Comparison of ENCODE assay signal across 14 cellular contexts in the genomic region with DNA sequence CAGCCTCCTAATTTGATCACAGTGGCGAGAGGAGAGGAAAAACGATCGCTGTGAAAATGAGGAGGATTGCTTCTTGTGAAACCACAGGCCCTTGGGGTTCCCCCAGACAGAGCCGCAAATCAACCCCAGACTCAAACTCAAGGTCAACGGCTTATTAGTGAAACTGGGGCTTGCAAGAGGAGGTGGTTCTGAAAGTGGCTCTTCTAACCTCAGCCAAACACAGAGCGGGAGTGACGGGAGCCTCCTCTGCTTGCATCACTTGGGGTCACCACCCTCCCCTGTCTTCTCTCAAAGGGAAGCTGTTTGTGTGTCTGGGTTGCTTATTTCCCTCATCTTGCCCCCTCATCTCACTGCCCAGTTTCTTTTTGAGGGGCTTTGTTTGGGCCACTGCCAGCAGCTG.
A peak's percentile ranks its signal among the peaks of the same experiment; 100 is the strongest.
DNase-seq lines count a peak whose midpoint lies in the region; ATAC-seq lines count a peak whose summit lies in the region.
"Had no signal": no experiment of that assay in that cellular context is flagged by ENCODE, and none has a peak within 500 bp of the region (broad histone marks: within the 10 kb centered on the region; RNA-seq: fewer than 3 reads in every experiment).

No MANE protein-coding gene starts in this region.

- H3K27ac ChIP-seq in stomach smooth muscle (ENCODE audit: low read length): peak overlapping the region; percentile 86
- H3K27ac ChIP-seq: gastroesophageal sphincter, SJCRH30 had no signal

- peaks cover 50% of the 10 kb centered on the region for H3K27me3 Mint-ChIP-seq in T-helper 2 cell treated with Interferon-gamma antibody and Interleukin-4, amounts not matched to agents 5 μg/mL and 100 μg/mL, for 36 hours (ENCODE audit: low read depth)

- H3K36me3 ChIP-seq in stomach smooth muscle (ENCODE audit: control insufficient read depth in 2 of 2, insufficient read depth in 2 of 2, low read length in 2 of 2): no peaks in the 10 kb centered on the region
- H3K36me3 ChIP-seq: gastroesophageal sphincter, SJCRH30 had no signal

- peaks cover 10% of the 10 kb centered on the region for H3K4me1 Mint-ChIP-seq in T-helper 2 cell treated with Interferon-gamma antibody and Interleukin-4, amounts not matched to agents 5 μg/mL and 100 μg/mL, for 36 hours (ENCODE audit: low read depth)

- no peak overlapping the region for H3K27ac Mint-ChIP-seq in T-helper 2 cell treated with Interferon-gamma antibody and Interleukin-4, amounts not matched to agents 5 μg/mL and 100 μg/mL, for 36 hours
- H3K27ac Mint-ChIP-seq: CD14-positive monocyte had no signal

- H3K4me3 Mint-ChIP-seq in T-helper 2 cell treated with Interferon-gamma antibody and Interleukin-4, amounts not matched to agents 5 μg/mL and 100 μg/mL, for 36 hours: peak overlapping the region; percentile 11
- H3K4me3 Mint-ChIP-seq: CD14-positive monocyte had no signal

- H3K9ac ChIP-seq in stomach smooth muscle (ENCODE audit: low read length in 2 of 2): no peak overlapping the region

- ATAC-seq in HG02623 (IDR thresholded peaks at IDR 0.05; ENCODE audit: unreplicated experiment): peak; percentile 75
- ATAC-seq: gastroesophageal sphincter had no signal

- no peaks in the 10 kb centered on the region for H3K36me3 Mint-ChIP-seq in T-helper 2 cell treated with Interferon-gamma antibody and Interleukin-4, amounts not matched to agents 5 μg/mL and 100 μg/mL, for 36 hours (ENCODE audit: low read depth)

- no peaks in the 10 kb centered on the region for H3K9me3 Mint-ChIP-seq in T-helper 2 cell treated with Interferon-gamma antibody and Interleukin-4, amounts not matched to agents 5 μg/mL and 100 μg/mL, for 36 hours
- H3K9me3 Mint-ChIP-seq: CD14-positive monocyte had no signal

- no peaks in the 10 kb centered on the region for H3K9me3 ChIP-seq in stomach smooth muscle (ENCODE audit: control insufficient read depth in 2 of 2, low read length in 2 of 2)
- H3K9me3 ChIP-seq: gastroesophageal sphincter, SJCRH30 had no signal

- H3K4me3 ChIP-seq in stomach smooth muscle (ENCODE audit: low read length in 2 of 2): no peak overlapping the region
- H3K4me3 ChIP-seq: gastroesophageal sphincter, lung, SJCRH30 had no signal

- H3K27me3 ChIP-seq in stomach smooth muscle (ENCODE audit: control insufficient read depth in 1 of 2, insufficient read depth in 2 of 2, low read length in 2 of 2): no peaks in the 10 kb centered on the region

- peak; percentile 16 for DNase-seq in stimulated activated CD4-positive, alpha-beta T cell treated with anti-CD3 and anti-CD28 coated beads, Interleukin-1b, Interleukin-23, amount 100 ng/mL, for 48 hours
- DNase-seq in stimulated activated CD4-positive, alpha-beta T cell treated with anti-CD3 and anti-CD28 coated beads, Interleukin-4, amount 100 ng/mL, for 1 hour: no peak
- DNase-seq in T-helper 2 cell treated with Interferon-gamma antibody and Interleukin-4, amounts not matched to agents 5 μg/mL and 100 μg/mL, for 36 hours (ENCODE audit: low spot score): peak; percentile 79
- DNase-seq in NCI-H2081 treated with DMSO at 0.1 percent for 48 hours (lab: John Stamatoyannopoulos, UW) (no peak), hippocampal formation (lab: John Stamatoyannopoulos, UW) (no peak), NCI-H526 treated with DMSO at 0.1 percent for 48 hours (lab: John Stamatoyannopoulos, UW) (no peak)
- DNase-seq: NCI-H1436 treated with DMSO at 0.1 percent for 48 hours; SJCRH30; stimulated activated naive CD4-positive, alpha-beta T cell treated with Interleukin-2 at 50 U/mL for 16 hours had no signal

- H3K4me1 ChIP-seq in stomach smooth muscle (ENCODE audit: control insufficient read depth, insufficient read depth, low read length): peaks cover 51% of the 10 kb centered on the region
- H3K4me1 ChIP-seq: SJCRH30 had no signal

Comparison
In these comparisons a context has a peak if more than half of its experiments do, and no peak if none do; other contexts are left out.
1. DNase-seq: peak in stimulated activated CD4-positive, alpha-beta T cell treated with anti-CD3 and anti-CD28 coated beads, Interleukin-1b, Interleukin-23, amount 100 ng/mL, for 48 hours (single experiment) and T-helper 2 cell treated with Interferon-gamma antibody and Interleukin-4, amounts not matched to agents 5 μg/mL and 100 μg/mL, for 36 hours (single experiment); none in stimulated activated CD4-positive, alpha-beta T cell treated with anti-CD3 and anti-CD28 coated beads, Interleukin-4, amount 100 ng/mL, for 1 hour (single experiment), NCI-H2081 treated with DMSO at 0.1 percent for 48 hours (single experiment), hippocampal formation (0 of 2) and NCI-H526 treated with DMSO at 0.1 percent for 48 hours (single experiment).